In genomic region chr7:2049782-2050510, GRCh38 we compare ENCODE assay signal across 21 cellular contexts.
DNase-seq lines count a peak whose midpoint lies in the region; ATAC-seq, FAIRE-seq and TF ChIP-seq lines count a peak whose summit lies in the region.
"Had no signal": no experiment of that assay in that cellular context is flagged by ENCODE, and none has a peak within 500 bp of the region (broad histone marks: within the 10 kb centered on the region; RNA-seq: fewer than 3 reads in every experiment).

No MANE protein-coding gene starts in this region.

- H3K36me3 ChIP-seq in right atrium auricular region: no peaks in the 10 kb centered on the region
- H3K36me3 ChIP-seq in neuronal stem cell (replicated peaks in 1 of 2; ENCODE audit: control insufficient read depth in 2 of 2, insufficient read depth in 2 of 2, low read length in 2 of 2): peaks cover 0 to 4% of the 10 kb centered on the region in 2 donors
- peaks cover 4% of the 10 kb centered on the region for H3K36me3 ChIP-seq in lower lobe of right lung
- H3K36me3 ChIP-seq: vagina had no signal

- H3K4ac ChIP-seq in neuronal stem cell (ENCODE audit: low read length): no peak overlapping the region

- no peak overlapping the region for H2BK120ac ChIP-seq in neuronal stem cell (ENCODE audit: low read depth, low read length)

- H2AK5ac ChIP-seq in neuronal stem cell (ENCODE audit: low read depth, low read length): no peak overlapping the region

- H3K14ac ChIP-seq in neuronal stem cell (ENCODE audit: low read length): no peak overlapping the region

- no peak overlapping the region for H2BK15ac ChIP-seq in neuronal stem cell (ENCODE audit: low read length)

- H3K9me3 ChIP-seq in right atrium auricular region (no peaks in the 10 kb centered on the region), neuronal stem cell (replicated peaks in 1 of 2; ENCODE audit: control insufficient read depth in 2 of 2, insufficient read depth in 1 of 2, low read depth in 1 of 2, low read length in 2 of 2) (peaks cover 0 to 5% of the 10 kb centered on the region in 2 donors), lower lobe of right lung (no peaks in the 10 kb centered on the region)
- H3K9me3 ChIP-seq: vagina had no signal

- peak overlapping the region; percentile 39 for H3K23ac ChIP-seq in neuronal stem cell (ENCODE audit: low read depth, low read length, poor library complexity)

- ATAC-seq in left cardiac atrium (no peak), lower lobe of right lung (no peak)

- peaks cover 19% of the 10 kb centered on the region for H3K79me1 ChIP-seq in neuronal stem cell (ENCODE audit: low read depth, low read length)

- no peak overlapping the region for H3K18ac ChIP-seq in neuronal stem cell (ENCODE audit: low read length)

- H4K8ac ChIP-seq in neuronal stem cell (ENCODE audit: low read depth, low read length): no peak overlapping the region

- intact Hi-C loops in left cardiac atrium (cut with DNase I): no loop called here
- intact Hi-C loops in lower lobe of right lung (cut with DNase I): no loop called here

- no peak overlapping the region for H2BK12ac ChIP-seq in neuronal stem cell (ENCODE audit: low read length)

- no peak overlapping the region for H3K27ac ChIP-seq in right atrium auricular region
- no peak overlapping the region for H3K27ac ChIP-seq in neuronal stem cell (replicated peaks; ENCODE audit: low read length)
- H3K27ac ChIP-seq in lower lobe of right lung: no peak overlapping the region
- H3K27ac ChIP-seq: vagina had no signal

- H3K9ac ChIP-seq in neuronal stem cell (ENCODE audit: low read depth, low read length, poor library complexity): no peak overlapping the region

- H3K27me3 ChIP-seq in right atrium auricular region (no peaks in the 10 kb centered on the region), neuronal stem cell (ENCODE audit: control insufficient read depth in 3 of 3, insufficient read depth in 3 of 3, low read depth in 1 of 3, low read length in 3 of 3) (no peaks in the 10 kb centered on the region), lower lobe of right lung (ENCODE audit: low read depth) (no peaks in the 10 kb centered on the region)
- H3K27me3 ChIP-seq: vagina had no signal

- no peak overlapping the region for H3K4me2 ChIP-seq in neuronal stem cell (ENCODE audit: insufficient read depth, low read length, poor library complexity, severe bottlenecking)

- H3K4me1 ChIP-seq in right atrium auricular region (peaks cover 0 to 8% of the 10 kb centered on the region in 2 donors), neuronal stem cell (ENCODE audit: control insufficient read depth in 2 of 2, insufficient read depth in 1 of 2, low read depth in 1 of 2, low read length in 2 of 2) (peaks cover 3 to 4% of the 10 kb centered on the region in 2 donors), lower lobe of right lung (no peaks in the 10 kb centered on the region)

- in situ Hi-C loops in ACHN (cut with HindIII; ENCODE audit: low pct_ligation_motif_present, low pct_unique_long_range_greater_than_20kb, low sequenced_read_pairs): no loop called here

- DNase-seq in left cardiac atrium (peak; percentile 8), right atrium auricular region (ENCODE audit: low spot score) (no peak), choroid plexus epithelial cell (ENCODE audit: low read depth) (peak; percentile 5), neuronal stem cell (ENCODE audit: low spot score) (no peak), foreskin fibroblast (no peak), GM12891 (ENCODE audit: insufficient read length, low spot score) (no peak), ACHN (no peak), lower lobe of right lung (no peak)
- DNase-seq: activated CD4-positive, alpha-beta T cell treated with anti-CD3 and anti-CD28 coated beads, Interleukin-2, amount 50 U/mL, for 4 hours; activated T-cell treated with anti-CD3 and anti-CD28 coated beads, Interleukin-2, amount 50 U/mL, for 24 hours; CD4-positive, alpha-beta memory T cell; endodermal cell; GF-D8; H9; Karpas-422; NCI-H1694 treated with DMSO at 0.1 percent for 48 hours; NCI-H774; SHP77 treated with DMSO at 0.1 percent for 48 hours; T-helper 1 cell had no signal

- H3K4me3 ChIP-seq in right atrium auricular region (no peak overlapping the region), choroid plexus epithelial cell (ENCODE audit: low read depth, low read length) (no peak overlapping the region), neuronal stem cell (ENCODE audit: low read length in 2 of 2) (no peak overlapping the region), foreskin fibroblast (ENCODE audit: low read depth in 1 of 2, low read length in 2 of 2) (no peak overlapping the region), lower lobe of right lung (no peak overlapping the region)
- H3K4me3 ChIP-seq: vagina had no signal

- TF ChIP-seq CTCF in right atrium auricular region (IDR thresholded peaks at IDR 0.05): no peak
- TF ChIP-seq CTCF in choroid plexus epithelial cell (conservative IDR thresholded peaks at IDR 0.05; ENCODE audit: low read depth, low read length): no peak
- no peak for TF ChIP-seq CTCF in foreskin fibroblast (IDR thresholded peaks at IDR 0.05; ENCODE audit: low read depth, low read length)
- TF ChIP-seq CTCF in lower lobe of right lung (IDR thresholded peaks at IDR 0.05): no peak

- no peak overlapping the region for H4K91ac ChIP-seq in neuronal stem cell (ENCODE audit: low read depth, low read length, poor library complexity)

- TF ChIP-seq POLR2A in GM12891 (IDR thresholded peaks at IDR 0.05; ENCODE audit: low read depth, low read length): no peak

- no peak for FAIRE-seq in GM12891 (lab: Jason Lieb, UNC)
- FAIRE-seq: colon had no signal

- H2BK5ac ChIP-seq in neuronal stem cell (ENCODE audit: low read length): peak overlapping the region; percentile 7

- H2AFZ ChIP-seq in neuronal stem cell (ENCODE audit: low read length): no peak overlapping the region

- WGBS in neuronal stem cell (ENCODE audit: extremely low coverage in 2 of 2, insufficient read length in 2 of 2, insufficient replicate concordance in 1 of 2), 2 donors: no CpG with 5 or more reads among the region's 37 CpGs

TF ChIP-seq in GM12891, 5 proteins besides CTCF, POLR2A, EP300 and RAD21:
- TF ChIP-seq TAF1 (IDR thresholded peaks at IDR 0.05; ENCODE audit: low read depth, low read length) (no peak), POLR2AphosphoS5 (IDR thresholded peaks at IDR 0.05; ENCODE audit: low read depth, low read length) (no peak), POU2F2 (IDR thresholded peaks at IDR 0.05; ENCODE audit: low read depth, low read length) (no peak), SPI1 (IDR thresholded peaks at IDR 0.05; ENCODE audit: low read depth, low read length) (no peak), PAX5 (IDR thresholded peaks at IDR 0.05; ENCODE audit: insufficient read depth, low read length, severe bottlenecking) (no peak)

Comparison
In these comparisons a context has a peak if more than half of its experiments do, and no peak if none do; other contexts are left out.
1. DNase-seq: peak in left cardiac atrium (single experiment) and choroid plexus epithelial cell (single experiment); none in right atrium auricular region (single experiment), neuronal stem cell (single experiment), foreskin fibroblast (0 of 2), GM12891 (single experiment), ACHN (single experiment) and lower lobe of right lung (single experiment).